Comparison of ENCODE assay signal across 1 cellular context in the genomic region with DNA sequence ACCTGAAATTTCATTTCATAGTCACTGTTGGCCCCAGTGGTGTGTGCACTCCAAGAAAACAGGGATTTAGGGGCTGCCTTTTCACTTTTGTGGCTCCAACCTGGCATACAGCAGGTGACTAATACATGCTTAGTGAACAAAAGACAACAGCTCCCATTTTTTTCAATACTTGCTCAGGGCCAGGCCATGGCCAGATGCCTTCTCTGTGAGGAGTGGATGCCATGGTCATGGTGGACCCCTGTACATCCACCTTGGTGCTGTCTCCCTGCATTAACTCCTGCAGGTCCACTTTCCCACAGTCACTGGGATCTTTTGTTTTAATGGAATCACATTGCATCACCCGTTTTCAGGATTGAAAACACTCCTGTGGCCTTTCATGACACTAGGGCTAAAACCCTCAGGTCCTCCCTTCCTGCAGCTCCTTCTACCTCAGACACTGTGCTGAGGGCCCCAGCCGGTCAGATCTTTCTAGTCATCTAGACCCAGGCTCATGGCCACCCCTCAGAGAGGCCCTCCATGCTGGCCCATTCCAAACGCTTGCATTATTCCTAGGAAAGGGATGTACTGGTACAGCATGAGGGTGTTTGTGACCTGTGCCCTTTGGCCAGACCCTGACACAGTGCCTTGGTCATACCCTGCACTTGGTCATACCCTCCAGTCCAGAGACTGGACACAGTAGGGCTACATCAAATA.
TF ChIP-seq lines count a peak whose summit lies in the region.

No MANE protein-coding gene starts in this region.

TF ChIP-seq in HepG2, 621 proteins besides CTCF, POLR2A, EP300 and RAD21:
- TF ChIP-seq ZNF329 (CRISPR knock-in tag; IDR thresholded peaks at IDR 0.05; ENCODE audit: low read depth) (no peak), CEBPG (CRISPR knock-in tag; IDR thresholded peaks at IDR 0.05) (peak; percentile 31; the same call in 1 of the 2 replicates), ZNF788 (CRISPR knock-in tag; IDR thresholded peaks at IDR 0.05; ENCODE audit: borderline replicate concordance) (0 out of 2 replicates have a peak, but pooled peaks have one; percentile 50), ZNF382 (CRISPR knock-in tag; IDR thresholded peaks at IDR 0.05; ENCODE audit: borderline replicate concordance) (no peak), TEAD3 (CRISPR knock-in tag; optimal IDR thresholded peaks at IDR 0.05; ENCODE audit: borderline replicate concordance) (peak; percentile 41), ZKSCAN8 (CRISPR knock-in tag; IDR thresholded peaks at IDR 0.05; ENCODE audit: borderline replicate concordance) (peak; percentile 86; the same call in 1 of the 2 replicates), ZFY (CRISPR knock-in tag; IDR thresholded peaks at IDR 0.05) (0 out of 2 replicates have a peak, but pooled peaks have one; percentile 26), HNF4A (CRISPR knock-in tag; IDR thresholded peaks at IDR 0.05) (no peak), CENPX (CRISPR knock-in tag; IDR thresholded peaks at IDR 0.05) (no peak)
- TF ChIP-seq, protein P1, sequence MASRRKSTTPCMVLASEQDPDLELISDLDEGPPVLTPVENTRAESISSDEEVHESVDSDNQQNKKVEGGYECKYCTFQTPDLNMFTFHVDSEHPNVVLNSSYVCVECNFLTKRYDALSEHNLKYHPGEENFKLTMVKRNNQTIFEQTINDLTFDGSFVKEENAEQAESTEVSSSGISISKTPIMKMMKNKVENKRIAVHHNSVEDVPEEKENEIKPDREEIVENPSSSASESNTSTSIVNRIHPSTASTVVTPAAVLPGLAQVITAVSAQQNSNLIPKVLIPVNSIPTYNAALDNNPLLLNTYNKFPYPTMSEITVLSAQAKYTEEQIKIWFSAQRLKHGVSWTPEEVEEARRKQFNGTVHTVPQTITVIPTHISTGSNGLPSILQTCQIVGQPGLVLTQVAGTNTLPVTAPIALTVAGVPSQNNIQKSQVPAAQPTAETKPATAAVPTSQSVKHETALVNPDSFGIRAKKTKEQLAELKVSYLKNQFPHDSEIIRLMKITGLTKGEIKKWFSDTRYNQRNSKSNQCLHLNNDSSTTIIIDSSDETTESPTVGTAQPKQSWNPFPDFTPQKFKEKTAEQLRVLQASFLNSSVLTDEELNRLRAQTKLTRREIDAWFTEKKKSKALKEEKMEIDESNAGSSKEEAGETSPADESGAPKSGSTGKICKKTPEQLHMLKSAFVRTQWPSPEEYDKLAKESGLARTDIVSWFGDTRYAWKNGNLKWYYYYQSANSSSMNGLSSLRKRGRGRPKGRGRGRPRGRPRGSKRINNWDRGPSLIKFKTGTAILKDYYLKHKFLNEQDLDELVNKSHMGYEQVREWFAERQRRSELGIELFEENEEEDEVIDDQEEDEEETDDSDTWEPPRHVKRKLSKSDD (CRISPR knock-in tag; IDR thresholded peaks at IDR 0.05; ENCODE audit: low read depth): no peak
TF ChIP-seq in HepG2: peak in this region for 5.
